ENCODE assay signal across 16 cellular contexts in the genomic region with DNA sequence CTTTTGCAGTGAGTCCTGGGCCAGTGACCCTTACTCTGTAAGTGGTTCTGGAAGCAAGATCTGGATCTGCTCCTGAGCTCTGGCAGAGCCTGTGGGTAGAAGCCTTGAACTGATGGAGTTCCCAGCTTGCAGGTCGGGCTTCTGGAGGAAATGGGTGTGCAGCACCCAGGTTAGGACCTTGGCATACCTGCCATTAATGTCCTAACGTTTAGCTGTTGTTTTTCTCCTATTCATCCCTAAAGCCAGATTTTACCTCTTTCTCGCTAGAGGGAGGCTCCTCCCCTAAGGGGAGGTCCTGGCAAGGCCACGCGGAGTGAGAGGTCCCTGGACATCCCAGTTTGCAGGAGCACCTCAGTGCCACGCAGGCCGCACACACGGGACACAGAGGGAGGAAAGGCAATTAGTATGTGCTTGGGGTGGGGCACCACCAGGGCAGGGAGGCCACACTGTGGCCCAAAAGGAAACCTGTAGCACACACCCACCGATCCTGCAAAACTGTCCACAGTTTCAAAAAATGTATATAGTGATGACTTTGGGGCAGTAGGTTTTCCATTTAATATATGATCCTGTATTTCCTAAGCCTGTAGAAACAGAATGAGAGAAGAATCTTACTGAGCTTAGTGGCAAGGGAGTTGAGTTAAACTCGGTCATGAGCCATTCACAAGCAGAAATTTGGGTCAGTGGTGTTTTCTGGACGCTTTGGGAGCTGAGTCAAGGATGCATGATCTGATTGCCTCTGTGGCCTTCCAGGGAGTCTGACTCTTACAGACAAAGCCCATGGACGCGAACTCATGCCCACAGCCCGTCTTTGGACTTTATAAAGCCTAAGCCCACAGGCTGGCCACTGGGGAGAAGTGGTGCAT.
DNase-seq lines count a peak whose midpoint lies in the region; ATAC-seq and TF ChIP-seq lines count a peak whose summit lies in the region.
"Had no signal": no experiment of that assay in that cellular context is flagged by ENCODE, and none has a peak within 500 bp of the region (broad histone marks: within the 10 kb centered on the region; RNA-seq: fewer than 3 reads in every experiment).

No MANE protein-coding gene starts in this region.

- H3K27ac ChIP-seq in mesenchymal stem cell (ENCODE audit: low read length, poor library complexity, severe bottlenecking) (no peak overlapping the region), tibial nerve (peak overlapping the region; percentile 58 to 88 (median 80))

- no peak for TF ChIP-seq POLR2A in tibial nerve (IDR thresholded peaks at IDR 0.05)

- H3K18ac ChIP-seq in mesenchymal stem cell (ENCODE audit: low read depth in 1 of 2, low read length in 2 of 2): peak overlapping the region; percentile 60 to 88

- H3K27me3 Mint-ChIP-seq in chondrocyte (ENCODE audit: low read depth): no peaks in the 10 kb centered on the region
- H3K27me3 Mint-ChIP-seq: activated B cell treated with CpG ODN at 0.5 μM for 24 hours had no signal

- H3K14ac ChIP-seq in mesenchymal stem cell (ENCODE audit: low read length in 2 of 2): peak overlapping the region in 1 of 2 experiments; percentile 92

- H3K4me3 Mint-ChIP-seq in chondrocyte (ENCODE audit: unreplicated experiment): no peak overlapping the region
- H3K4me3 Mint-ChIP-seq: activated B cell treated with CpG ODN at 0.5 μM for 24 hours had no signal

- peak overlapping the region; percentile 83 for H2BK120ac ChIP-seq in mesenchymal stem cell (ENCODE audit: low read depth, low read length)

- DNase-seq in NT2/D1 (ENCODE audit: low read depth, low spot score) (no peak), chondrocyte (ENCODE audit: low spot score) (peak; percentile 51), mesenchymal stem cell (peak; percentile 10), tibial nerve (ENCODE audit: low spot score in 2 of 2) (no peak), iPS-NIHi7 (ENCODE audit: extremely low spot score) (no peak), sciatic nerve (ENCODE audit: low spot score) (no peak)
- DNase-seq: activated B cell treated with CpG ODN at 0.5 μM for 24 hours; glutamatergic neuron; GOT3; KBM-7; NCI-H524 treated with DMSO at 0.1 percent for 48 hours; occipital lobe; stimulated activated naive CD4-positive, alpha-beta T cell treated with Interleukin-2 at 50 U/mL for 16 hours; T-helper 2 cell had no signal

- H3K4me2 ChIP-seq in mesenchymal stem cell (ENCODE audit: low read length, poor library complexity, severe bottlenecking): no peak overlapping the region

- H3K4ac ChIP-seq in mesenchymal stem cell (ENCODE audit: low read depth in 1 of 2, low read length in 2 of 2): peak overlapping the region; percentile 75 to 92

- H3K9ac ChIP-seq in NT2/D1 (ENCODE audit: insufficient read length, low read depth) (peak overlapping the region; percentile 92), mesenchymal stem cell (ENCODE audit: low read length) (peak overlapping the region; percentile 85)

- H4K8ac ChIP-seq in mesenchymal stem cell (ENCODE audit: low read length): peak overlapping the region; percentile 96

- H3K4me1 ChIP-seq in NT2/D1 (ENCODE audit: insufficient read depth, insufficient read length) (peaks cover 47% of the 10 kb centered on the region), mesenchymal stem cell (ENCODE audit: control insufficient read depth, insufficient read depth, low read depth, low read length) (peaks cover 22% of the 10 kb centered on the region), tibial nerve (peaks cover 0 to 97% (median 65%) of the 10 kb centered on the region in 4 donors)

- H3K36me3 ChIP-seq in NT2/D1 (ENCODE audit: insufficient read depth, insufficient read length, low read length) (peaks cover 14% of the 10 kb centered on the region), mesenchymal stem cell (ENCODE audit: control insufficient read depth in 1 of 2, insufficient read depth in 2 of 2, low read depth in 1 of 2, low read length in 2 of 2) (peaks cover 0 to 48% of the 10 kb centered on the region in 2 experiments), tibial nerve (peaks cover 0 to 10% (median 0%) of the 10 kb centered on the region in 3 donors)

- intact Hi-C loops in sciatic nerve (cut with DNase I): no loop called here

- H3K9me3 ChIP-seq in NT2/D1 (ENCODE audit: insufficient read depth, low read length) (no peaks in the 10 kb centered on the region; the same call in 1 of the 2 replicates), mesenchymal stem cell (ENCODE audit: control insufficient read depth, low read length) (no peaks in the 10 kb centered on the region), tibial nerve (no peaks in the 10 kb centered on the region)

- TF ChIP-seq CTCF in chondrocyte (IDR thresholded peaks at IDR 0.05): no peak
- no peak for TF ChIP-seq CTCF in tibial nerve (IDR thresholded peaks at IDR 0.05)

- H3K27me3 ChIP-seq in NT2/D1 (ENCODE audit: insufficient read depth, insufficient read length): peaks cover 2% of the 10 kb centered on the region
- H3K27me3 ChIP-seq in mesenchymal stem cell (ENCODE audit: control insufficient read depth in 1 of 2, insufficient read depth in 1 of 2, low read length in 2 of 2): no peaks in the 10 kb centered on the region
- H3K27me3 ChIP-seq in tibial nerve: no peaks in the 10 kb centered on the region

- H2AFZ ChIP-seq in mesenchymal stem cell (ENCODE audit: low read depth, low read length): no peak overlapping the region

- WGBS in mesenchymal stem cell: 89% methylated on average over 13 of the region's 14 CpGs
- WGBS in tibial nerve, 2 donors: 59 to 64% methylated on average over 13 to 14 of the region's 14 CpGs

- no peak overlapping the region for H2AK5ac ChIP-seq in mesenchymal stem cell (ENCODE audit: low read length, severe bottlenecking)

- no peak overlapping the region for H2BK5ac ChIP-seq in mesenchymal stem cell (ENCODE audit: low read depth, low read length, poor library complexity, severe bottlenecking)

- peaks cover 3% of the 10 kb centered on the region for H3K36me3 Mint-ChIP-seq in chondrocyte (ENCODE audit: low read depth)

- no peaks in the 10 kb centered on the region for H3K9me3 Mint-ChIP-seq in chondrocyte (ENCODE audit: low read depth)
- H3K9me3 Mint-ChIP-seq: activated B cell treated with CpG ODN at 0.5 μM for 24 hours had no signal

- ATAC-seq in GM21529 (IDR thresholded peaks at IDR 0.05; ENCODE audit: unreplicated experiment): no peak
- ATAC-seq in sciatic nerve: no peak
- ATAC-seq: right cardiac atrium had no signal

- peaks cover 42% of the 10 kb centered on the region for H3K4me1 Mint-ChIP-seq in chondrocyte (ENCODE audit: low read depth)

- no peak overlapping the region for H2BK15ac ChIP-seq in mesenchymal stem cell (ENCODE audit: low read depth, poor library complexity, severe bottlenecking)

- H2BK12ac ChIP-seq in mesenchymal stem cell (ENCODE audit: low read length in 2 of 2): peak overlapping the region; percentile 44 to 96

- H3K4me3 ChIP-seq in NT2/D1 (ENCODE audit: insufficient read length, low read depth) (peak overlapping the region; percentile 38), mesenchymal stem cell (ENCODE audit: insufficient read depth in 1 of 2, low read depth in 1 of 2, low read length in 2 of 2) (peak overlapping the region in 1 of 2 experiments; percentile 5), tibial nerve (no peak overlapping the region)

- TF ChIP-seq EP300 in tibial nerve (IDR thresholded peaks at IDR 0.05): no peak

- H4K91ac ChIP-seq in mesenchymal stem cell (ENCODE audit: low read length): peak overlapping the region; percentile 95

- no peaks in the 10 kb centered on the region for H3K79me1 ChIP-seq in mesenchymal stem cell (replicated peaks; ENCODE audit: low read length, poor library complexity, severe bottlenecking)

- H3K27ac Mint-ChIP-seq in chondrocyte (ENCODE audit: unreplicated experiment): peak overlapping the region; percentile 22
- H3K27ac Mint-ChIP-seq: activated B cell treated with CpG ODN at 0.5 μM for 24 hours had no signal

- no peak overlapping the region for H3K23ac ChIP-seq in mesenchymal stem cell (ENCODE audit: low read length in 2 of 2)

Comparison
In these comparisons a context has a peak if more than half of its experiments do, and no peak if none do; other contexts are left out.
1. DNase-seq: peak in chondrocyte (single experiment) and mesenchymal stem cell (single experiment); none in NT2/D1 (single experiment), tibial nerve (0 of 2), iPS-NIHi7 (single experiment) and sciatic nerve (single experiment).